8 cellular contexts compared by ENCODE assay signal in genomic region chr16:87076950-87077749, GRCh38.
DNase-seq lines count a peak whose midpoint lies in the region; ATAC-seq and TF ChIP-seq lines count a peak whose summit lies in the region.

No MANE protein-coding gene starts in this region.

- H3K27me3 ChIP-seq in OCI-LY3 (ENCODE audit: low read depth, low read length) (no peaks in the 10 kb centered on the region), mammary epithelial cell (ENCODE audit: insufficient read depth, low read length) (no peaks in the 10 kb centered on the region)
- H3K27me3 ChIP-seq in CD4-positive, alpha-beta T cell (ENCODE audit: control insufficient read depth, insufficient read depth, low read length), result no peaks in the 10 kb centered on the region

- H3K36me3 Mint-ChIP-seq in CD4-positive, alpha-beta T cell (ENCODE audit: low read depth), result no peaks in the 10 kb centered on the region

- H3K9me3 Mint-ChIP-seq in CD4-positive, alpha-beta T cell, result peaks cover 15% of the 10 kb centered on the region

- H3K9ac ChIP-seq in OCI-LY3 (ENCODE audit: low read length) (no peak overlapping the region), mammary epithelial cell (ENCODE audit: insufficient read depth, low read length) (no peak overlapping the region)

- H3K79me2 ChIP-seq in OCI-LY3 (ENCODE audit: low read length), result no peaks in the 10 kb centered on the region
- no peaks in the 10 kb centered on the region for H3K79me2 ChIP-seq in mammary epithelial cell (ENCODE audit: insufficient read depth, low read length)

- no peak overlapping the region for H2AFZ ChIP-seq in OCI-LY3 (ENCODE audit: low read depth, low read length)
- H2AFZ ChIP-seq in mammary epithelial cell (ENCODE audit: low read depth, low read length), result peak overlapping the region; percentile 35

- ATAC-seq in CD4-positive, alpha-beta T cell (ENCODE audit: poor library complexity), result no peak
- no peak for ATAC-seq in HG03135 (IDR thresholded peaks at IDR 0.05; ENCODE audit: unreplicated experiment)

- DNase-seq in AG10803 (ENCODE audit: low read depth) (peak; percentile 58), mammary epithelial cell (peak; percentile 60), medulla oblongata (ENCODE audit: extremely low spot score) (peak; percentile 29), NCI-H1694 treated with DMSO at 0.1 percent for 48 hours (lab: John Stamatoyannopoulos, UW) (no peak)
- no peak for DNase-seq in CD4-positive, alpha-beta T cell

- dilution Hi-C loops in mammary epithelial cell (cut with HindIII; ENCODE audit: low sequenced_read_pairs), result no loop called here

- H3K36me3 ChIP-seq in OCI-LY3 (replicated peaks; ENCODE audit: low read depth, low read length) (no peaks in the 10 kb centered on the region), mammary epithelial cell (ENCODE audit: insufficient read depth, low read length) (no peaks in the 10 kb centered on the region)

- CTCF ChIA-PET in mammary epithelial cell (lab: Charles Lee; ENCODE audit: low non-redundant PET), result interaction anchor here (0.7 kb wide), 1 partner anchor 174 kb away, joined by 6 read pairs; no protein-coding TSS in a partner anchor
- CTCF ChIA-PET in CD4-positive, alpha-beta T cell (lab: Charles Lee), result no interaction called here

- H3K4me2 ChIP-seq in OCI-LY3 (ENCODE audit: low read length), result no peak overlapping the region
- no peak overlapping the region for H3K4me2 ChIP-seq in mammary epithelial cell (ENCODE audit: insufficient read depth, low read depth, low read length)

- H3K4me3 Mint-ChIP-seq in CD4-positive, alpha-beta T cell, result no peak overlapping the region

- TF ChIP-seq CTCF in AG10803 (conservative IDR thresholded peaks at IDR 0.05; ENCODE audit: low read length), result peak; percentile 71
- peak; percentile 68 for TF ChIP-seq CTCF in GM12874 (IDR thresholded peaks at IDR 0.05; ENCODE audit: insufficient read depth, low read depth, low read length)
- TF ChIP-seq CTCF in OCI-LY3 (IDR thresholded peaks at IDR 0.05; ENCODE audit: low read depth, low read length), result peak; percentile 73
- TF ChIP-seq CTCF in mammary epithelial cell (conservative IDR thresholded peaks at IDR 0.05 in 1 of 2, IDR thresholded peaks at IDR 0.05 in 1 of 2; ENCODE audit: extremely low read depth in 1 of 2, insufficient read depth in 1 of 2, low read depth in 1 of 2, low read length in 2 of 2), result peak; percentile 89 to 90
- no peak for TF ChIP-seq CTCF in CD4-positive, alpha-beta T cell (IDR thresholded peaks at IDR 0.05)

- peaks cover 12% of the 10 kb centered on the region for H3K27me3 Mint-ChIP-seq in CD4-positive, alpha-beta T cell

- H3K4me3 ChIP-seq in AG10803 (ENCODE audit: low read length), result no peak overlapping the region
- H3K4me3 ChIP-seq in OCI-LY3 (ENCODE audit: low read length), result no peak overlapping the region
- H3K4me3 ChIP-seq in mammary epithelial cell (replicated peaks in 1 of 3; ENCODE audit: insufficient read depth in 1 of 3, low read depth in 2 of 3, low read length in 3 of 3), result no peak overlapping the region

- in situ Hi-C loops in mammary epithelial cell (cut with MboI; ENCODE audit: low sequenced_read_pairs in 2 of 2), result loop anchor here in 1 of 2 donors (25.0 kb wide), 1 partner anchor 210 kb away; no protein-coding TSS in a partner anchor

- H3K27ac Mint-ChIP-seq in CD4-positive, alpha-beta T cell, result no peak overlapping the region

- POLR2A ChIA-PET in CD4-positive, alpha-beta T cell (lab: Charles Lee), result no interaction called here

- H4K20me1 ChIP-seq in OCI-LY3 (ENCODE audit: insufficient read depth, low read length) (no peaks in the 10 kb centered on the region), mammary epithelial cell (ENCODE audit: insufficient read depth, low read length) (no peaks in the 10 kb centered on the region)

- 45% methylated on average over 12 of the region's 13 CpGs for WGBS in mammary epithelial cell (ENCODE audit: low coverage, missing lambda C conversion rate)

- H3K27ac ChIP-seq in OCI-LY3 (ENCODE audit: low read length) (no peak overlapping the region), mammary epithelial cell (ENCODE audit: insufficient read depth, low read depth, low read length) (no peak overlapping the region)
- no peak overlapping the region for H3K27ac ChIP-seq in CD4-positive, alpha-beta T cell (ENCODE audit: low read depth, low read length)

- H3K9me3 ChIP-seq in OCI-LY3 (ENCODE audit: insufficient read depth, low read length) (peaks cover 14% of the 10 kb centered on the region; the same call in 1 of the 2 replicates), mammary epithelial cell (replicated peaks; ENCODE audit: insufficient read depth, low read length) (peaks cover 12% of the 10 kb centered on the region)
- H3K9me3 ChIP-seq in CD4-positive, alpha-beta T cell (ENCODE audit: control insufficient read depth, low read length), result peaks cover 11% of the 10 kb centered on the region

- no TSS peak for BruUV-seq in mammary epithelial cell (replicated peaks; lab: Mats Ljungman, UMichigan)

- no peaks in the 10 kb centered on the region for H3K4me1 Mint-ChIP-seq in CD4-positive, alpha-beta T cell (ENCODE audit: low read depth)

- intact Hi-C loops in mammary epithelial cell (cut with micrococcal nuclease), result loop anchor here (1.0 to 5.0 kb wide), 2 partner anchors 205 to 513 kb away; no protein-coding TSS in a partner anchor
- intact Hi-C loops in CD4-positive, alpha-beta T cell (cut with DNase I, micrococcal nuclease), result no loop called here

- no peaks in the 10 kb centered on the region for H3K4me1 ChIP-seq in OCI-LY3 (ENCODE audit: low read length)
- peaks cover 5% of the 10 kb centered on the region for H3K4me1 ChIP-seq in mammary epithelial cell (ENCODE audit: insufficient read depth, low read length)

Comparison
In these comparisons a context has a peak if more than half of its experiments do, and no peak if none do; other contexts are left out.
1. DNase-seq: peak in AG10803 (single experiment), mammary epithelial cell (single experiment) and medulla oblongata (single experiment); none in CD4-positive, alpha-beta T cell (0 of 10) and NCI-H1694 treated with DMSO at 0.1 percent for 48 hours (single experiment).